In the genomic region with DNA sequence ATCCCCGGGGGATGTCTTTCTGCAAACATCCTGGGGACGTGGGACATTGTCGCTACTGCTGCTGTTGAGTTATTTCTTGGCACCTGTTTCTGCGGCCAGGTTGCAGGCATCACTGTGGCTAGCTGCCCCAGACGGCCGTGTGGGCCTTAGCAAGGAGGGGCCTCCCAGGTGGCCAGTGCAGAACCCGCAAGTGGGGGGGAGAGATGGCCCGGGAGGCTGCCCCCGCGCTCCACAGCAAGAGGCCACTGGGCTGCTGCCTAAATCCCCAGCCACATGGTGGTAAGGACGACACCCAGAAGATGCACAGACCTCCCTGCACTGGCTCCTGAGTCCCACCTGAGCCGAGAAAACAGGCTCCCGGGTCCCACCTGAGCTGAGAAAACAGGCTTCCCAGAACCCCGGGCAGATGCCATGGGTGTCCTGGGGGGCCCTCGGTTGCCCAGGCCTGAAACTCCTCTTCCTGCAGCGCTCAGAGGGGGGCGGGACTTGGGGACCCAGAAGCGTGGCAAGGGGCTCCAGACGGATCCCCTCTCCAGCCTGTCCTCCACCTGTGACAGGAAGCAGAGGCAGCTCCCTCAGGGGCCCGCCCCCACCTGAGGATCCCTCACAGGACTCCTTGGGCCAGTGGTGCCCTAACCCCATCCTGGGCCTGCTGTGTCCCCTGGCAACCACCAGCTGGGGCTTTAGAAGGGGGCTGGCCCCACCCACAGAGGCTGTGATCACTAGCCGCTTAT, we compare ENCODE assay signal across 1 cellular context.
TF ChIP-seq lines count a peak whose summit lies in the region.

No MANE protein-coding gene starts in this region.

TF ChIP-seq in HepG2, 621 proteins besides CTCF, POLR2A, EP300 and RAD21:
- TF ChIP-seq, protein P1, sequence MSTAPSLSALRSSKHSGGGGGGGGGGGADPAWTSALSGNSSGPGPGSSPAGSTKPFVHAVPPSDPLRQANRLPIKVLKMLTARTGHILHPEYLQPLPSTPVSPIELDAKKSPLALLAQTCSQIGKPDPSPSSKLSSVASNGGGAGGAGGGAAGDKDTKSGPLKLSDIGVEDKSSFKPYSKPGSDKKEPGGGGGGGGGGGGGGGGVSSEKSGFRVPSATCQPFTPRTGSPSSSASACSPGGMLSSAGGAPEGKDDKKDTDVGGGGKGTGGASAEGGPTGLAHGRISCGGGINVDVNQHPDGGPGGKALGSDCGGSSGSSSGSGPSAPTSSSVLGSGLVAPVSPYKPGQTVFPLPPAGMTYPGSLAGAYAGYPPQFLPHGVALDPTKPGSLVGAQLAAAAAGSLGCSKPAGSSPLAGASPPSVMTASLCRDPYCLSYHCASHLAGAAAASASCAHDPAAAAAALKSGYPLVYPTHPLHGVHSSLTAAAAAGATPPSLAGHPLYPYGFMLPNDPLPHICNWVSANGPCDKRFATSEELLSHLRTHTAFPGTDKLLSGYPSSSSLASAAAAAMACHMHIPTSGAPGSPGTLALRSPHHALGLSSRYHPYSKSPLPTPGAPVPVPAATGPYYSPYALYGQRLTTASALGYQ (CRISPR knock-in tag; IDR thresholded peaks at IDR 0.05), result no peak
- TF ChIP-seq, protein P2, sequence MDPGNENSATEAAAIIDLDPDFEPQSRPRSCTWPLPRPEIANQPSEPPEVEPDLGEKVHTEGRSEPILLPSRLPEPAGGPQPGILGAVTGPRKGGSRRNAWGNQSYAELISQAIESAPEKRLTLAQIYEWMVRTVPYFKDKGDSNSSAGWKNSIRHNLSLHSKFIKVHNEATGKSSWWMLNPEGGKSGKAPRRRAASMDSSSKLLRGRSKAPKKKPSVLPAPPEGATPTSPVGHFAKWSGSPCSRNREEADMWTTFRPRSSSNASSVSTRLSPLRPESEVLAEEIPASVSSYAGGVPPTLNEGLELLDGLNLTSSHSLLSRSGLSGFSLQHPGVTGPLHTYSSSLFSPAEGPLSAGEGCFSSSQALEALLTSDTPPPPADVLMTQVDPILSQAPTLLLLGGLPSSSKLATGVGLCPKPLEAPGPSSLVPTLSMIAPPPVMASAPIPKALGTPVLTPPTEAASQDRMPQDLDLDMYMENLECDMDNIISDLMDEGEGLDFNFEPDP (CRISPR knock-in tag; conservative IDR thresholded peaks at IDR 0.05), result no peak
- TF ChIP-seq ZNF232 (CRISPR knock-in tag; IDR thresholded peaks at IDR 0.05; ENCODE audit: borderline replicate concordance), result no peak
- TF ChIP-seq, protein P3, sequence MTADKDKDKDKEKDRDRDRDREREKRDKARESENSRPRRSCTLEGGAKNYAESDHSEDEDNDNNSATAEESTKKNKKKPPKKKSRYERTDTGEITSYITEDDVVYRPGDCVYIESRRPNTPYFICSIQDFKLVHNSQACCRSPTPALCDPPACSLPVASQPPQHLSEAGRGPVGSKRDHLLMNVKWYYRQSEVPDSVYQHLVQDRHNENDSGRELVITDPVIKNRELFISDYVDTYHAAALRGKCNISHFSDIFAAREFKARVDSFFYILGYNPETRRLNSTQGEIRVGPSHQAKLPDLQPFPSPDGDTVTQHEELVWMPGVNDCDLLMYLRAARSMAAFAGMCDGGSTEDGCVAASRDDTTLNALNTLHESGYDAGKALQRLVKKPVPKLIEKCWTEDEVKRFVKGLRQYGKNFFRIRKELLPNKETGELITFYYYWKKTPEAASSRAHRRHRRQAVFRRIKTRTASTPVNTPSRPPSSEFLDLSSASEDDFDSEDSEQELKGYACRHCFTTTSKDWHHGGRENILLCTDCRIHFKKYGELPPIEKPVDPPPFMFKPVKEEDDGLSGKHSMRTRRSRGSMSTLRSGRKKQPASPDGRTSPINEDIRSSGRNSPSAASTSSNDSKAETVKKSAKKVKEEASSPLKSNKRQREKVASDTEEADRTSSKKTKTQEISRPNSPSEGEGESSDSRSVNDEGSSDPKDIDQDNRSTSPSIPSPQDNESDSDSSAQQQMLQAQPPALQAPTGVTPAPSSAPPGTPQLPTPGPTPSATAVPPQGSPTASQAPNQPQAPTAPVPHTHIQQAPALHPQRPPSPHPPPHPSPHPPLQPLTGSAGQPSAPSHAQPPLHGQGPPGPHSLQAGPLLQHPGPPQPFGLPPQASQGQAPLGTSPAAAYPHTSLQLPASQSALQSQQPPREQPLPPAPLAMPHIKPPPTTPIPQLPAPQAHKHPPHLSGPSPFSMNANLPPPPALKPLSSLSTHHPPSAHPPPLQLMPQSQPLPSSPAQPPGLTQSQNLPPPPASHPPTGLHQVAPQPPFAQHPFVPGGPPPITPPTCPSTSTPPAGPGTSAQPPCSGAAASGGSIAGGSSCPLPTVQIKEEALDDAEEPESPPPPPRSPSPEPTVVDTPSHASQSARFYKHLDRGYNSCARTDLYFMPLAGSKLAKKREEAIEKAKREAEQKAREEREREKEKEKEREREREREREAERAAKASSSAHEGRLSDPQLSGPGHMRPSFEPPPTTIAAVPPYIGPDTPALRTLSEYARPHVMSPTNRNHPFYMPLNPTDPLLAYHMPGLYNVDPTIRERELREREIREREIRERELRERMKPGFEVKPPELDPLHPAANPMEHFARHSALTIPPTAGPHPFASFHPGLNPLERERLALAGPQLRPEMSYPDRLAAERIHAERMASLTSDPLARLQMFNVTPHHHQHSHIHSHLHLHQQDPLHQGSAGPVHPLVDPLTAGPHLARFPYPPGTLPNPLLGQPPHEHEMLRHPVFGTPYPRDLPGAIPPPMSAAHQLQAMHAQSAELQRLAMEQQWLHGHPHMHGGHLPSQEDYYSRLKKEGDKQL (CRISPR knock-in tag; IDR thresholded peaks at IDR 0.05; ENCODE audit: low read depth), result no peak
- no peak for TF ChIP-seq NPAS2 (CRISPR knock-in tag; IDR thresholded peaks at IDR 0.05; ENCODE audit: borderline replicate concordance)
- no peak for TF ChIP-seq KAT8 (CRISPR knock-in tag; IDR thresholded peaks at IDR 0.05)
- TF ChIP-seq ZKSCAN1 (IDR thresholded peaks at IDR 0.05; ENCODE audit: low read length), result no peak
- TF ChIP-seq KDM1A (CRISPR knock-in tag; IDR thresholded peaks at IDR 0.05), result no peak
